ENCODE assay signal across 15 cellular contexts in genomic region chr14:39417014-39417413, GRCh38. TPM values are rescaled to one million over a fixed set of nuclear protein-coding genes. Genes with fewer than 3 reads are reported as not detected.
DNase-seq lines count a peak whose midpoint lies in the region; ATAC-seq and TF ChIP-seq lines count a peak whose summit lies in the region.
"Had no signal": no experiment of that assay in that cellular context is flagged by ENCODE, and none has a peak within 500 bp of the region (broad histone marks: within the 10 kb centered on the region; RNA-seq: fewer than 3 reads in every experiment).

No MANE protein-coding gene starts in this region.

- H4K20me1 ChIP-seq in PC-3 (ENCODE audit: low read length) = no peaks in the 10 kb centered on the region

- H3K4me1 Mint-ChIP-seq in Calu3 (ENCODE audit: low read depth, unreplicated experiment) = no peaks in the 10 kb centered on the region

- CTCF ChIA-PET in PC-3 (lab: Charles Lee) = no interaction called here
- CTCF ChIA-PET in Calu3 (lab: Charles Lee) = no interaction called here

- H3F3A ChIP-seq in PC-3 (ENCODE audit: low read length, unreplicated experiment) = no peaks in the 10 kb centered on the region

- no peak overlapping the region for H3K4me2 ChIP-seq in PC-3 (ENCODE audit: low read length)

- H3K9me3 ChIP-seq in right cardiac atrium (ENCODE audit: control insufficient read depth, low read length) (no peaks in the 10 kb centered on the region), PC-3 (ENCODE audit: low read length) (peaks cover 11% of the 10 kb centered on the region; the same call in 1 of the 2 replicates)

- TF ChIP-seq CTCF in PC-3 (conservative IDR thresholded peaks at IDR 0.05; ENCODE audit: low read depth, low read length) = peak; percentile 55
- TF ChIP-seq CTCF in retinal pigment epithelial cell (conservative IDR thresholded peaks at IDR 0.05; ENCODE audit: low read depth, low read length) = peak; percentile 30
- TF ChIP-seq CTCF in Calu3 (IDR thresholded peaks at IDR 0.05; ENCODE audit: unreplicated experiment) = no peak

- BruUV-seq in PC-3 (replicated peaks; lab: Mats Ljungman, UMichigan) (no TSS peak), Calu3 (replicated peaks; lab: Mats Ljungman, UMichigan) (no TSS peak)

- H3K36me3 ChIP-seq in PC-3 (ENCODE audit: low read depth, low read length) = peaks cover 13% of the 10 kb centered on the region; the same call in 1 of the 2 replicates

- DNase-seq in Right ventricle myocardium inferior (ENCODE audit: missing footprints) = no peak
- no peak for DNase-seq in right cardiac atrium
- peak; percentile 39 for DNase-seq in PC-3
- DNase-seq in retinal pigment epithelial cell (ENCODE audit: low read depth) = no peak
- DNase-seq in NCI-H1048 (lab: John Stamatoyannopoulos, UW) = no peak
- no peak for DNase-seq in HPDE6-E6E7 (ENCODE audit: extremely low spot score)
- DNase-seq in Calu3 = no peak
- DNase-seq: activated effector memory CD4-positive, alpha-beta T cell treated with anti-CD3 and anti-CD28 coated beads, Interleukin-2, amount 50 U/mL, for 16 hours; C1 segment of cervical spinal cord; left colon; NCI-H146; stimulated activated CD4-positive, alpha-beta T cell treated with anti-CD3 and anti-CD28 coated beads, Interleukin-15, amount 100 ng/mL, for 24 hours; stimulated activated CD8-positive, alpha-beta memory T cell treated with anti-CD3 and anti-CD28 coated beads, Interleukin-4, amount 100 ng/mL, for 48 hours had no signal

- no peaks in the 10 kb centered on the region for H3K9me2 ChIP-seq in PC-3 (replicated peaks; ENCODE audit: low read length)

- H3K4me3 ChIP-seq in right cardiac atrium (ENCODE audit: low read length) (no peak overlapping the region), PC-3 (ENCODE audit: low read length) (no peak overlapping the region), retinal pigment epithelial cell (ENCODE audit: low read length) (no peak overlapping the region)
- H3K4me3 ChIP-seq: gastroesophageal sphincter had no signal

- WGBS in right cardiac atrium = 94% methylated on average over 2 of the region's 2 CpGs

- ATAC-seq in Right ventricle myocardium inferior = peak; percentile 65
- no peak for ATAC-seq in right cardiac atrium
- no peak for ATAC-seq in PC-3
- peak; percentile 38 for ATAC-seq in esophagus mucosa
- ATAC-seq: gastroesophageal sphincter, left colon had no signal

- no peaks in the 10 kb centered on the region for H3K27me3 Mint-ChIP-seq in Calu3 (ENCODE audit: unreplicated experiment)

- no peak overlapping the region for H3K27ac ChIP-seq in right cardiac atrium (ENCODE audit: low read length)
- H3K27ac ChIP-seq in PC-3 (ENCODE audit: low read length) = no peak overlapping the region
- H3K27ac ChIP-seq: gastroesophageal sphincter had no signal

- H3K4me1 ChIP-seq in right cardiac atrium (ENCODE audit: control insufficient read depth, insufficient read depth, low read length) (peaks cover 1% of the 10 kb centered on the region), PC-3 (ENCODE audit: insufficient read depth, low read length) (no peaks in the 10 kb centered on the region)

- no peak overlapping the region for H2AFZ ChIP-seq in PC-3 (ENCODE audit: low read length)

- H3K27me3 ChIP-seq in right cardiac atrium (ENCODE audit: control insufficient read depth, insufficient read depth) (no peaks in the 10 kb centered on the region), PC-3 (ENCODE audit: low read length) (no peaks in the 10 kb centered on the region)
- H3K27me3 ChIP-seq: gastroesophageal sphincter had no signal

- intact Hi-C loops in Right ventricle myocardium inferior (cut with DNase I) = no loop called here
- intact Hi-C loops in right cardiac atrium (cut with DNase I) = no loop called here
- intact Hi-C loops in PC-3 (cut with micrococcal nuclease) = no loop called here
- intact Hi-C loops in Calu3 (cut with micrococcal nuclease; ENCODE audit: unreplicated experiment) = no loop called here

- H3K27ac Mint-ChIP-seq in Calu3 (ENCODE audit: unreplicated experiment) = no peak overlapping the region

- H3K79me2 ChIP-seq in PC-3 (ENCODE audit: low read length) = no peaks in the 10 kb centered on the region

- no peaks in the 10 kb centered on the region for H3K36me3 Mint-ChIP-seq in Calu3 (ENCODE audit: insufficient read depth, unreplicated experiment)

- POLR2A ChIA-PET in PC-3 (lab: Charles Lee; ENCODE audit: unreplicated experiment) = no interaction called here

- H3K9ac ChIP-seq in PC-3 (ENCODE audit: low read length) = no peak overlapping the region

- peaks cover 8% of the 10 kb centered on the region for H3K9me3 Mint-ChIP-seq in Calu3 (ENCODE audit: low read depth, unreplicated experiment)

- H3K4me3 Mint-ChIP-seq in Calu3 (ENCODE audit: low read depth, unreplicated experiment) = no peak overlapping the region

RNA-seq across cellular contexts. Expression of gene FBXO33, which starts 15.2 kb away (rescaled TPM):
- total RNA-seq in Right ventricle myocardium inferior (4.0 TPM), right cardiac atrium (1 to 10 TPM; 5.3 to 6.7 (median 5.7) TPM), PC-3 (2014; rRNA removed) (21.9 and 26.9 TPM in 2 replicates), esophagus mucosa (4.1 TPM), Calu3 (2022) (8.6 and 9.1 TPM in 2 replicates)
- polyA plus RNA-seq in right cardiac atrium = 4.0 TPM

Comparison
In these comparisons a context has a peak if more than half of its experiments do, and no peak if none do; other contexts are left out.
1. ATAC-seq: peak in Right ventricle myocardium inferior (single experiment) and esophagus mucosa (single experiment); none in right cardiac atrium (0 of 2) and PC-3 (single experiment).